In the genomic region with DNA sequence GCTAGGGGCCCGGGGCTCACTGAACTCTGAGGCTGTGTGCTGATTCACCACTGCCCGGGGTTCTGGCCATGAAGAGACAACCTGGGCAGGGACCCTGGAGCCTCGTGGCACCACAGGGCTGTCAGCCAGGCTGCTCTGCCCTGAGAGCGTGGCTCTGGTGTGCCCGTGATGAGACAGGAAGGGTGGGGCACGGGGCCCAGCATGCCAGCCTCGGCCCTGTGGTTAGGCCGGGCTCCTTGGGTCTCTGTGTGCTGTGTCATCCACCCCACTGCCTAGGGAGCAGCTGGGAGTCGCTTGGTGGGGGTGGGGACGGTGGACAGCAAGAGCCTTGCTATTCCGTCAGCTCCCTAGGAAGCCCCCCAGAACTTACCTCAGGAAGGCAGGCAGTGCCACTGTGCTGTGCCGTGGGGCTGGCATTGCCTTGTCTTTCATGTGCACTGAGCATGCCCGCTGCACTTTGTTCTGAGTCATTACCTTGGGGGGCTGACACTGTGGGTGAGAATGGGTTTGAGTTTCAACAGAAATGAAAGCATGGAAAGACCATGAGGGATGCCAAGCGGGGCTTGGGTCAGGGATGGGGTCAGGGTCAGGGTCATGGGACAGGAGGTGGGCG, we compare ENCODE assay signal across 1 cellular context.
TF ChIP-seq lines count a peak whose summit lies in the region.

No MANE protein-coding gene starts in this region.

TF ChIP-seq in GM23338, 12 proteins besides CTCF, POLR2A, EP300 and RAD21 (continued from another document):
- TF ChIP-seq, protein P1, sequence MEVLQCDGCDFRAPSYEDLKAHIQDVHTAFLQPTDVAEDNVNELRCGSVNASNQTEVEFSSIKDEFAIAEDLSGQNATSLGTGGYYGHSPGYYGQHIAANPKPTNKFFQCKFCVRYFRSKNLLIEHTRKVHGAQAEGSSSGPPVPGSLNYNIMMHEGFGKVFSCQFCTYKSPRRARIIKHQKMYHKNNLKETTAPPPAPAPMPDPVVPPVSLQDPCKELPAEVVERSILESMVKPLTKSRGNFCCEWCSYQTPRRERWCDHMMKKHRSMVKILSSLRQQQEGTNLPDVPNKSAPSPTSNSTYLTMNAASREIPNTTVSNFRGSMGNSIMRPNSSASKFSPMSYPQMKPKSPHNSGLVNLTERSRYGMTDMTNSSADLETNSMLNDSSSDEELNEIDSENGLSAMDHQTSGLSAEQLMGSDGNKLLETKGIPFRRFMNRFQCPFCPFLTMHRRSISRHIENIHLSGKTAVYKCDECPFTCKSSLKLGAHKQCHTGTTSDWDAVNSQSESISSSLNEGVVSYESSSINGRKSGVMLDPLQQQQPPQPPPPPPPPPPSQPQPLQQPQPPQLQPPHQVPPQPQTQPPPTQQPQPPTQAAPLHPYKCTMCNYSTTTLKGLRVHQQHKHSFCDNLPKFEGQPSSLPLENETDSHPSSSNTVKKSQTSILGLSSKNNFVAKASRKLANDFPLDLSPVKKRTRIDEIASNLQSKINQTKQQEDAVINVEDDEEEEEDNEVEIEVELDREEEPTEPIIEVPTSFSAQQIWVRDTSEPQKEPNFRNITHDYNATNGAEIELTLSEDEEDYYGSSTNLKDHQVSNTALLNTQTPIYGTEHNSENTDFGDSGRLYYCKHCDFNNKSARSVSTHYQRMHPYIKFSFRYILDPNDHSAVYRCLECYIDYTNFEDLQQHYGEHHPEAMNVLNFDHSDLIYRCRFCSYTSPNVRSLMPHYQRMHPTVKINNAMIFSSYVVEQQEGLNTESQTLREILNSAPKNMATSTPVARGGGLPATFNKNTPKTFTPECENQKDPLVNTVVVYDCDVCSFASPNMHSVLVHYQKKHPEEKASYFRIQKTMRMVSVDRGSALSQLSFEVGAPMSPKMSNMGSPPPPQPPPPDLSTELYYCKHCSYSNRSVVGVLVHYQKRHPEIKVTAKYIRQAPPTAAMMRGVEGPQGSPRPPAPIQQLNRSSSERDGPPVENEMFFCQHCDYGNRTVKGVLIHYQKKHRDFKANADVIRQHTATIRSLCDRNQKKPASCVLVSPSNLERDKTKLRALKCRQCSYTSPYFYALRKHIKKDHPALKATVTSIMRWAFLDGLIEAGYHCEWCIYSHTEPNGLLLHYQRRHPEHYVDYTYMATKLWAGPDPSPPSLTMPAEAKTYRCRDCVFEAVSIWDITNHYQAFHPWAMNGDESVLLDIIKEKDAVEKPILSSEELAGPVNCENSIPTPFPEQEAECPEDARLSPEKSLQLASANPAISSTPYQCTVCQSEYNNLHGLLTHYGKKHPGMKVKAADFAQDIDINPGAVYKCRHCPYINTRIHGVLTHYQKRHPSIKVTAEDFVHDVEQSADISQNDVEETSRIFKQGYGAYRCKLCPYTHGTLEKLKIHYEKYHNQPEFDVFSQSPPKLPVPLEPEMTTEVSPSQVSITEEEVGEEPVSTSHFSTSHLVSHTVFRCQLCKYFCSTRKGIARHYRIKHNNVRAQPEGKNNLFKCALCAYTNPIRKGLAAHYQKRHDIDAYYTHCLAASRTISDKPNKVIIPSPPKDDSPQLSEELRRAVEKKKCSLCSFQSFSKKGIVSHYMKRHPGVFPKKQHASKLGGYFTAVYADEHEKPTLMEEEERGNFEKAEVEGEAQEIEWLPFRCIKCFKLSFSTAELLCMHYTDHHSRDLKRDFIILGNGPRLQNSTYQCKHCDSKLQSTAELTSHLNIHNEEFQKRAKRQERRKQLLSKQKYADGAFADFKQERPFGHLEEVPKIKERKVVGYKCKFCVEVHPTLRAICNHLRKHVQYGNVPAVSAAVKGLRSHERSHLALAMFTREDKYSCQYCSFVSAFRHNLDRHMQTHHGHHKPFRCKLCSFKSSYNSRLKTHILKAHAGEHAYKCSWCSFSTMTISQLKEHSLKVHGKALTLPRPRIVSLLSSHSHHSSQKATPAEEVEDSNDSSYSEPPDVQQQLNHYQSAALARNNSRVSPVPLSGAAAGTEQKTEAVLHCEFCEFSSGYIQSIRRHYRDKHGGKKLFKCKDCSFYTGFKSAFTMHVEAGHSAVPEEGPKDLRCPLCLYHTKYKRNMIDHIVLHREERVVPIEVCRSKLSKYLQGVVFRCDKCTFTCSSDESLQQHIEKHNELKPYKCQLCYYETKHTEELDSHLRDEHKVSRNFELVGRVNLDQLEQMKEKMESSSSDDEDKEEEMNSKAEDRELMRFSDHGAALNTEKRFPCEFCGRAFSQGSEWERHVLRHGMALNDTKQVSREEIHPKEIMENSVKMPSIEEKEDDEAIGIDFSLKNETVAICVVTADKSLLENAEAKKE (CRISPR knock-in tag; IDR thresholded peaks at IDR 0.05), result no peak
- no peak for TF ChIP-seq NANOG (IDR thresholded peaks at IDR 0.05; ENCODE audit: borderline replicate concordance)
- no peak for TF ChIP-seq POLR2AphosphoS5 (IDR thresholded peaks at IDR 0.05; ENCODE audit: low read depth)
- TF ChIP-seq STAT1 (IDR thresholded peaks at IDR 0.05; ENCODE audit: unreplicated experiment), result no peak
- TF ChIP-seq, protein P2, sequence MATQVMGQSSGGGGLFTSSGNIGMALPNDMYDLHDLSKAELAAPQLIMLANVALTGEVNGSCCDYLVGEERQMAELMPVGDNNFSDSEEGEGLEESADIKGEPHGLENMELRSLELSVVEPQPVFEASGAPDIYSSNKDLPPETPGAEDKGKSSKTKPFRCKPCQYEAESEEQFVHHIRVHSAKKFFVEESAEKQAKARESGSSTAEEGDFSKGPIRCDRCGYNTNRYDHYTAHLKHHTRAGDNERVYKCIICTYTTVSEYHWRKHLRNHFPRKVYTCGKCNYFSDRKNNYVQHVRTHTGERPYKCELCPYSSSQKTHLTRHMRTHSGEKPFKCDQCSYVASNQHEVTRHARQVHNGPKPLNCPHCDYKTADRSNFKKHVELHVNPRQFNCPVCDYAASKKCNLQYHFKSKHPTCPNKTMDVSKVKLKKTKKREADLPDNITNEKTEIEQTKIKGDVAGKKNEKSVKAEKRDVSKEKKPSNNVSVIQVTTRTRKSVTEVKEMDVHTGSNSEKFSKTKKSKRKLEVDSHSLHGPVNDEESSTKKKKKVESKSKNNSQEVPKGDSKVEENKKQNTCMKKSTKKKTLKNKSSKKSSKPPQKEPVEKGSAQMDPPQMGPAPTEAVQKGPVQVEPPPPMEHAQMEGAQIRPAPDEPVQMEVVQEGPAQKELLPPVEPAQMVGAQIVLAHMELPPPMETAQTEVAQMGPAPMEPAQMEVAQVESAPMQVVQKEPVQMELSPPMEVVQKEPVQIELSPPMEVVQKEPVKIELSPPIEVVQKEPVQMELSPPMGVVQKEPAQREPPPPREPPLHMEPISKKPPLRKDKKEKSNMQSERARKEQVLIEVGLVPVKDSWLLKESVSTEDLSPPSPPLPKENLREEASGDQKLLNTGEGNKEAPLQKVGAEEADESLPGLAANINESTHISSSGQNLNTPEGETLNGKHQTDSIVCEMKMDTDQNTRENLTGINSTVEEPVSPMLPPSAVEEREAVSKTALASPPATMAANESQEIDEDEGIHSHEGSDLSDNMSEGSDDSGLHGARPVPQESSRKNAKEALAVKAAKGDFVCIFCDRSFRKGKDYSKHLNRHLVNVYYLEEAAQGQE (IDR thresholded peaks at IDR 0.05; ENCODE audit: unreplicated experiment), result no peak
- TF ChIP-seq CREB1 (CRISPR knock-in tag; IDR thresholded peaks at IDR 0.05; ENCODE audit: low read depth), result no peak
- TF ChIP-seq ZNF114 (CRISPR knock-in tag; IDR thresholded peaks at IDR 0.05), result no peak
- no peak for TF ChIP-seq JUNB (IDR thresholded peaks at IDR 0.05; ENCODE audit: unreplicated experiment)
TF ChIP-seq in GM23338: peak in this region for 0.
